8 cellular contexts compared by ENCODE assay signal in the genomic region with DNA sequence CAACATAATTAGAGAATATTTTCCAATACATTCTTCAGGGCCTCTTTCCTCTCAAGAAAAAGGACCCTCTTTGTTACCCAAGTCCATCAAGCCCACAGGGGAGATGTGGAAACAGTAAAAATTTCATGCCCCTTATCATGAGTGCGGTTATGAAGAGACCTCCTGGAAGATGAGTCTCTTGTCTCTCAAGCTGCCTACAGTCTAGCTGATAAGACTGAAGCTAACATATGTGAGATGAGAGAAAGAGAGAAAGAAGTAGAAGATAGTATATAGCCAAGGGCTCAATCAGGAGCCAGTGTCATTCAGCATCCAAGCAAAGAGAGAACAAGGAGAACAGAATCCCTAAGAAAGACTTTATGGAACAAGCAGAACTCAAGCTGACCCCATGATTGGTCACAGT.
"Had no signal": no experiment of that assay in that cellular context is flagged by ENCODE, and none has a peak within 500 bp of the region (broad histone marks: within the 10 kb centered on the region; RNA-seq: fewer than 3 reads in every experiment).

No MANE protein-coding gene starts in this region.

- H3K4me3 Mint-ChIP-seq: HFFc6 had no signal

- H3K4me3 ChIP-seq: HAP-1 had no signal

- H3K9me3 ChIP-seq: HAP-1 had no signal

- DNase-seq: GOT3, H7, HFFc6, IMR-90, KBM-7 had no signal

- H3K4me1 ChIP-seq: HAP-1 had no signal

- H3K36me3 ChIP-seq: HAP-1 had no signal

- H3K27ac Mint-ChIP-seq: HFFc6 had no signal

- ATAC-seq: HCT116 had no signal

- H3K4me2 ChIP-seq: KMS-11 had no signal

- H3K9me3 Mint-ChIP-seq: HFFc6 had no signal

- H3K27ac ChIP-seq: KMS-11 had no signal
